3 cellular contexts compared by ENCODE assay signal in the genomic region with DNA sequence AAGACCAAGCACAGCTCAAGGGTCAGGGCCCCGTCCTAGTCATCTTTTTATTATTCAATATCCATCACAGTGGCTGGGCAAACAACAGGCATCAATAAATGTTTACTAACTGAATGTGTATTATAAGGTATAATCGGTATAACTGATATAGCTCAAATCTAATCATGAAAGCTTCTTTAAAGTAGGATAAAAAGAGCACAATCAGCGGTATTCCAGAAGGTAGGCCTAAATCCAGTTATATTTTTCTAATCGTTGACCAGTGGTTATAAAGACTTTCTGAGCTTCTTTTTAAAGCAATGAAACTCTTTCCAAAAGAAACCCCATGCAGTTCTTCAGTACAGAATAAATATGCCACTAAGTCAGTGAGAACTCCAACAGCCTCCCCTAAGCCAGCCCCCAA.
TF ChIP-seq lines count a peak whose summit lies in the region.

No MANE protein-coding gene starts in this region.

TF ChIP-seq in HepG2, 621 proteins besides CTCF, POLR2A, EP300 and RAD21 (continues in another document):
- TF ChIP-seq MIER2 (CRISPR knock-in tag; IDR thresholded peaks at IDR 0.05) = no peak
- TF ChIP-seq RBM22 (optimal IDR thresholded peaks at IDR 0.05; ENCODE audit: low read length) = no peak
- TF ChIP-seq, protein P1, sequence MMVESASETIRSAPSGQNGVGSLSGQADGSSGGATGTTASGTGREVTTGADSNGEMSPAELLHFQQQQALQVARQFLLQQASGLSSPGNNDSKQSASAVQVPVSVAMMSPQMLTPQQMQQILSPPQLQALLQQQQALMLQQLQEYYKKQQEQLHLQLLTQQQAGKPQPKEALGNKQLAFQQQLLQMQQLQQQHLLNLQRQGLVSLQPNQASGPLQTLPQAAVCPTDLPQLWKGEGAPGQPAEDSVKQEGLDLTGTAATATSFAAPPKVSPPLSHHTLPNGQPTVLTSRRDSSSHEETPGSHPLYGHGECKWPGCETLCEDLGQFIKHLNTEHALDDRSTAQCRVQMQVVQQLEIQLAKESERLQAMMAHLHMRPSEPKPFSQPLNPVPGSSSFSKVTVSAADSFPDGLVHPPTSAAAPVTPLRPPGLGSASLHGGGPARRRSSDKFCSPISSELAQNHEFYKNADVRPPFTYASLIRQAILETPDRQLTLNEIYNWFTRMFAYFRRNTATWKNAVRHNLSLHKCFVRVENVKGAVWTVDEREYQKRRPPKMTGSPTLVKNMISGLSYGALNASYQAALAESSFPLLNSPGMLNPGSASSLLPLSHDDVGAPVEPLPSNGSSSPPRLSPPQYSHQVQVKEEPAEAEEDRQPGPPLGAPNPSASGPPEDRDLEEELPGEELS (CRISPR knock-in tag; IDR thresholded peaks at IDR 0.05) = no peak
- TF ChIP-seq TEAD3 (CRISPR knock-in tag; optimal IDR thresholded peaks at IDR 0.05; ENCODE audit: borderline replicate concordance) = no peak
- TF ChIP-seq KAT8 (CRISPR knock-in tag; IDR thresholded peaks at IDR 0.05) = no peak
- no peak for TF ChIP-seq NFE2L2 (IDR thresholded peaks at IDR 0.05; ENCODE audit: low read length)
- no peak for TF ChIP-seq KDM3A (CRISPR knock-in tag; IDR thresholded peaks at IDR 0.05; ENCODE audit: low read depth)
- TF ChIP-seq CENPX (CRISPR knock-in tag; IDR thresholded peaks at IDR 0.05) = no peak
- TF ChIP-seq TFDP1 (CRISPR knock-in tag; IDR thresholded peaks at IDR 0.05; ENCODE audit: borderline replicate concordance) = no peak
- peak; percentile 56 to 76 for TF ChIP-seq MAFK (conservative IDR thresholded peaks at IDR 0.05 in 1 of 2, IDR thresholded peaks at IDR 0.05 in 1 of 2; ENCODE audit: low read length in 2 of 2)
- TF ChIP-seq ZNF280D (CRISPR knock-in tag; IDR thresholded peaks at IDR 0.05) = no peak
- no peak for TF ChIP-seq TCF7 (IDR thresholded peaks at IDR 0.05; ENCODE audit: low read depth)
- peak; percentile 62 for TF ChIP-seq MAFF (IDR thresholded peaks at IDR 0.05; ENCODE audit: low read depth, low read length)

TF ChIP-seq in A549, 52 proteins besides CTCF, POLR2A, EP300 and RAD21:
- TF ChIP-seq JUN (IDR thresholded peaks at IDR 0.05) = no peak
- no peak for TF ChIP-seq CBX2 (IDR thresholded peaks at IDR 0.05; ENCODE audit: borderline replicate concordance, low read depth)
- TF ChIP-seq ATOH8 (CRISPR knock-in tag; IDR thresholded peaks at IDR 0.05; ENCODE audit: low read depth) = no peak
- TF ChIP-seq ELK1 (IDR thresholded peaks at IDR 0.05; ENCODE audit: low read depth, low read length) = no peak
- peak; percentile 59 for TF ChIP-seq MAFK (IDR thresholded peaks at IDR 0.05; ENCODE audit: partially characterized antibody)
TF ChIP-seq in A549: peak in this region for 1.

TF ChIP-seq in IMR-90, 13 proteins besides CTCF, POLR2A, EP300 and RAD21:
- TF ChIP-seq MAFK (IDR thresholded peaks at IDR 0.05; ENCODE audit: low read depth, low read length) = peak; percentile 48; the same call in 1 of the 2 replicates
- TF ChIP-seq NFE2L2 (IDR thresholded peaks at IDR 0.05; ENCODE audit: low read depth, low read length) = no peak
TF ChIP-seq in IMR-90: peak in this region for 1.
